Comparison of ENCODE assay signal across 27 cellular contexts in genomic region chr7:55957190-55957589, GRCh38.
"Had no signal": no experiment of that assay in that cellular context is flagged by ENCODE, and none has a peak within 500 bp of the region (broad histone marks: within the 10 kb centered on the region; RNA-seq: fewer than 3 reads in every experiment).

No MANE protein-coding gene starts in this region.

- H3K36me3 ChIP-seq: neutrophil, pancreas had no signal

- H3K27me3 ChIP-seq: dorsolateral prefrontal cortex, gastroesophageal sphincter, heart left ventricle, hepatocyte, left lung, pancreas, testis, tibial artery had no signal

- H3K4me3 ChIP-seq: dorsolateral prefrontal cortex, gastroesophageal sphincter, heart left ventricle, hepatocyte, left lung, pancreas, smooth muscle cell, testis, tibial artery had no signal

- H3K27me3 Mint-ChIP-seq: naive thymus-derived CD4-positive, alpha-beta T cell; stimulated activated memory B cell treated with anti-CD40 and anti-IgM and Interleukin-4, amounts not matched to agents 10 μg/mL and 1 μg/mL and 100 μg/mL, for 72 hours; type B pancreatic cell had no signal

- H3K27ac Mint-ChIP-seq: nephron; stimulated activated memory B cell treated with anti-CD40 and anti-IgM and Interleukin-4, amounts not matched to agents 10 μg/mL and 1 μg/mL and 100 μg/mL, for 72 hours; type B pancreatic cell had no signal

- H3K4me2 ChIP-seq: hepatocyte, smooth muscle cell had no signal

- H2AFZ ChIP-seq: hepatocyte had no signal

- DNase-seq: dorsolateral prefrontal cortex; effector CD4-positive, alpha-beta T cell; foreskin fibroblast; heart left ventricle; left cardiac atrium; left lung; mesenchymal stem cell; midbrain; naive thymus-derived CD4-positive, alpha-beta T cell; pancreas; stimulated activated CD4-positive, alpha-beta T cell treated with anti-CD3 and anti-CD28 coated beads, Interleukin-12 subunit alpha, Interleukin-12 subunit beta, amount 100 ng/mL, for 4 hours; stimulated activated CD4-positive, alpha-beta T cell treated with anti-CD3 and anti-CD28 coated beads, Interleukin-1b, Interleukin-23, amount 100 ng/mL, for 48 hours; stimulated activated CD4-positive, alpha-beta T cell treated with anti-CD3 and anti-CD28 coated beads, Interleukin-4, amount 100 ng/mL, for 1 hour; stimulated activated naive CD8-positive, alpha-beta T cell treated with anti-CD3 and anti-CD28 coated beads, Interleukin-15, Interleukin-2, amounts not matched to agents 100 U/mL and 50 U/mL, for 24 hours; substantia nigra; testis; tibial artery had no signal

- H3K9me3 Mint-ChIP-seq: naive thymus-derived CD4-positive, alpha-beta T cell; nephron; stimulated activated memory B cell treated with anti-CD40 and anti-IgM and Interleukin-4, amounts not matched to agents 10 μg/mL and 1 μg/mL and 100 μg/mL, for 72 hours; type B pancreatic cell had no signal

- ATAC-seq: gastroesophageal sphincter; heart left ventricle; left cardiac atrium; left lung; naive thymus-derived CD4-positive, alpha-beta T cell; pancreas; sciatic nerve; stimulated activated memory B cell treated with anti-CD40 and anti-IgM and Interleukin-4, amounts not matched to agents 10 μg/mL and 1 μg/mL and 100 μg/mL, for 72 hours; stimulated activated naive CD8-positive, alpha-beta T cell treated with anti-CD3 and anti-CD28 coated beads, Interleukin-15, Interleukin-2, amounts not matched to agents 100 U/mL and 50 U/mL, for 24 hours had no signal

- H3K4me1 Mint-ChIP-seq: nephron had no signal

- FAIRE-seq: colon, islet of Langerhans, pancreas had no signal

- H3K9me3 ChIP-seq: gastroesophageal sphincter, heart left ventricle, left lung, neutrophil, pancreas, testis, tibial artery had no signal

- H3K4me3 Mint-ChIP-seq: nephron; stimulated activated memory B cell treated with anti-CD40 and anti-IgM and Interleukin-4, amounts not matched to agents 10 μg/mL and 1 μg/mL and 100 μg/mL, for 72 hours; type B pancreatic cell had no signal

- H3K27ac ChIP-seq: dorsolateral prefrontal cortex, gastroesophageal sphincter, heart left ventricle, hepatocyte, left lung, neutrophil, pancreas, testis, tibial artery had no signal
